ENCODE assay signal across 15 cellular contexts in genomic region chr4:108884596-108884995, GRCh38.
DNase-seq lines count a peak whose midpoint lies in the region; ATAC-seq and TF ChIP-seq lines count a peak whose summit lies in the region.
"Had no signal": no experiment of that assay in that cellular context is flagged by ENCODE, and none has a peak within 500 bp of the region (broad histone marks: within the 10 kb centered on the region; RNA-seq: fewer than 3 reads in every experiment).

No MANE protein-coding gene starts in this region.

- no peak overlapping the region for H4K8ac ChIP-seq in mesenchymal stem cell (ENCODE audit: low read length)

- no peak overlapping the region for H3K18ac ChIP-seq in mesenchymal stem cell (ENCODE audit: low read depth in 1 of 2, low read length in 2 of 2)

- H3K4me1 ChIP-seq in SK-N-SH (ENCODE audit: control insufficient read depth in 1 of 2, insufficient read depth in 2 of 2, low read depth in 1 of 2, low read length in 1 of 2) = peaks cover 0 to 54% of the 10 kb centered on the region in 2 experiments; a peak in 3 of 4 replicates
- H3K4me1 ChIP-seq in adipocyte (ENCODE audit: control insufficient read depth, insufficient read depth, low read length) = no peaks in the 10 kb centered on the region
- H3K4me1 ChIP-seq in mesenchymal stem cell (ENCODE audit: control insufficient read depth, insufficient read depth, low read depth, low read length) = no peaks in the 10 kb centered on the region
- peaks cover 37% of the 10 kb centered on the region for H3K4me1 ChIP-seq in skeletal muscle satellite cell (ENCODE audit: control insufficient read depth, insufficient read depth, low read length)
- H3K4me1 ChIP-seq: BLaER1 treated with 17β-estradiol and CSF1 and Interleukin-3, amounts not matched to agents 10 nM and 100 nM had no signal

- H3K9me3 ChIP-seq in SK-N-SH = no peaks in the 10 kb centered on the region
- no peaks in the 10 kb centered on the region for H3K9me3 ChIP-seq in adipocyte (ENCODE audit: control insufficient read depth, low read length)
- no peaks in the 10 kb centered on the region for H3K9me3 ChIP-seq in mesenchymal stem cell (ENCODE audit: control insufficient read depth, low read length)
- no peaks in the 10 kb centered on the region for H3K9me3 ChIP-seq in skeletal muscle satellite cell (replicated peaks; ENCODE audit: low read length)
- H3K9me3 ChIP-seq: BLaER1 treated with 17β-estradiol and CSF1 and Interleukin-3, amounts not matched to agents 10 nM and 100 nM had no signal

- H3K9me2 ChIP-seq in SK-N-SH = no peaks in the 10 kb centered on the region

- H3K27ac ChIP-seq in SK-N-SH (ENCODE audit: low read depth in 2 of 2, low read length in 1 of 2) (peak overlapping the region in 1 of 2 experiments; percentile 68; a peak in 2 of 4 replicates), mesenchymal stem cell (ENCODE audit: low read length, poor library complexity, severe bottlenecking) (peak overlapping the region; percentile 39)
- H3K27ac ChIP-seq: 22Rv1; BLaER1 treated with 17β-estradiol and CSF1 and Interleukin-3, amounts not matched to agents 10 nM and 100 nM had no signal

- peak overlapping the region in 1 of 2 experiments; percentile 33; a peak in 2 of 4 replicates for H3K4me3 ChIP-seq in SK-N-SH (ENCODE audit: low read depth in 2 of 2, low read length in 1 of 2)
- H3K4me3 ChIP-seq in adipocyte (ENCODE audit: low read length) = no peak overlapping the region
- H3K4me3 ChIP-seq in mesenchymal stem cell (ENCODE audit: insufficient read depth in 1 of 2, low read depth in 1 of 2, low read length in 2 of 2) = no peak overlapping the region
- peak overlapping the region; percentile 25 for H3K4me3 ChIP-seq in skeletal muscle satellite cell (ENCODE audit: low read length)
- H3K4me3 ChIP-seq: BLaER1 treated with 17β-estradiol and CSF1 and Interleukin-3, amounts not matched to agents 10 nM and 100 nM had no signal

- H3F3A ChIP-seq in SK-N-SH (replicated peaks; ENCODE audit: insufficient read depth) = peaks cover 21% of the 10 kb centered on the region

- CTCF ChIA-PET in SK-N-SH (lab: Yijun Ruan, JAX) (no interaction called here), GM10248 (lab: Yijun Ruan, JAX) (no interaction called here)

- H2AK5ac ChIP-seq in mesenchymal stem cell (ENCODE audit: low read length, severe bottlenecking) = no peak overlapping the region

- H2BK15ac ChIP-seq in mesenchymal stem cell (ENCODE audit: low read depth, poor library complexity, severe bottlenecking) = no peak overlapping the region

- POLR2A ChIA-PET in SK-N-SH (lab: Yijun Ruan, JAX) (no interaction called here), GM10248 (lab: Yijun Ruan, JAX) (no interaction called here)

- H2BK120ac ChIP-seq in mesenchymal stem cell (ENCODE audit: low read depth, low read length) = no peak overlapping the region

- no peak overlapping the region for H2BK5ac ChIP-seq in mesenchymal stem cell (ENCODE audit: low read depth, low read length, poor library complexity, severe bottlenecking)

- no peak overlapping the region for H3K23ac ChIP-seq in mesenchymal stem cell (ENCODE audit: low read length in 2 of 2)

- H3K79me1 ChIP-seq in mesenchymal stem cell (replicated peaks; ENCODE audit: low read length, poor library complexity, severe bottlenecking) = no peaks in the 10 kb centered on the region

- TF ChIP-seq CTCF in SK-N-SH (IDR thresholded peaks at IDR 0.05) (no peak), GM10248 (IDR thresholded peaks at IDR 0.05; ENCODE audit: control extremely low read depth, extremely low read depth, low read depth, missing control alignments) (no peak)

- H4K91ac ChIP-seq in mesenchymal stem cell (ENCODE audit: low read length) = no peak overlapping the region

- H3K9ac ChIP-seq in SK-N-SH (no peak overlapping the region), adipocyte (ENCODE audit: low read length) (no peak overlapping the region), mesenchymal stem cell (ENCODE audit: low read length) (no peak overlapping the region), skeletal muscle satellite cell (ENCODE audit: low read depth, low read length) (peak overlapping the region; percentile 23)
- H3K9ac ChIP-seq: BLaER1 treated with 17β-estradiol and CSF1 and Interleukin-3, amounts not matched to agents 10 nM and 100 nM had no signal

- no peak for DNase-seq in SK-N-SH
- peak; percentile 23 for DNase-seq in adipocyte (ENCODE audit: low read depth)
- DNase-seq in mesenchymal stem cell = no peak
- DNase-seq in GM10248 (ENCODE audit: extremely low spot score) = no peak
- DNase-seq in medulla oblongata (ENCODE audit: extremely low spot score) = no peak
- no peak for DNase-seq in activated T-cell treated with anti-CD3 and anti-CD28 coated beads, Interleukin-2, amount 50 U/mL, for 48 hours
- DNase-seq: NCI-H146, NCI-H226, NCI-H69, Right ventricle myocardium superior had no signal

- H3K14ac ChIP-seq in mesenchymal stem cell (ENCODE audit: low read length in 2 of 2) = no peak overlapping the region

- no peak for TF ChIP-seq EP300 in SK-N-SH (IDR thresholded peaks at IDR 0.05; ENCODE audit: borderline replicate concordance in 1 of 2, low read depth in 1 of 2, low read length in 1 of 2)

- H3K36me3 ChIP-seq in SK-N-SH (replicated peaks in 1 of 2; ENCODE audit: control insufficient read depth in 1 of 2, insufficient read depth in 2 of 2, low read length in 1 of 2) (no peaks in the 10 kb centered on the region), adipocyte (ENCODE audit: control insufficient read depth, insufficient read depth, low read length, severe bottlenecking) (no peaks in the 10 kb centered on the region), mesenchymal stem cell (ENCODE audit: control insufficient read depth in 1 of 2, insufficient read depth in 2 of 2, low read depth in 1 of 2, low read length in 2 of 2) (no peaks in the 10 kb centered on the region), skeletal muscle satellite cell (ENCODE audit: insufficient read depth, low read length) (no peaks in the 10 kb centered on the region)
- H3K36me3 ChIP-seq: BLaER1 treated with 17β-estradiol and CSF1 and Interleukin-3, amounts not matched to agents 10 nM and 100 nM had no signal

- peak overlapping the region; percentile 66 for H3K4me2 ChIP-seq in SK-N-SH
- no peak overlapping the region for H3K4me2 ChIP-seq in mesenchymal stem cell (ENCODE audit: low read length, poor library complexity, severe bottlenecking)
- peak overlapping the region; percentile 31 for H3K4me2 ChIP-seq in skeletal muscle satellite cell (ENCODE audit: low read length)
- H3K4me2 ChIP-seq: BLaER1 treated with 17β-estradiol and CSF1 and Interleukin-3, amounts not matched to agents 10 nM and 100 nM had no signal

- H2AFZ ChIP-seq in SK-N-SH (ENCODE audit: low read depth) (peak overlapping the region; percentile 64), mesenchymal stem cell (ENCODE audit: low read depth, low read length) (no peak overlapping the region)

- H2BK12ac ChIP-seq in mesenchymal stem cell (ENCODE audit: low read length in 2 of 2) = no peak overlapping the region

- no peaks in the 10 kb centered on the region for H3K27me3 ChIP-seq in SK-N-SH (ENCODE audit: insufficient read depth)
- no peaks in the 10 kb centered on the region for H3K27me3 ChIP-seq in adipocyte (replicated peaks; ENCODE audit: control insufficient read depth, insufficient read depth, low read length)
- no peaks in the 10 kb centered on the region for H3K27me3 ChIP-seq in mesenchymal stem cell (ENCODE audit: control insufficient read depth in 1 of 2, insufficient read depth in 1 of 2, low read length in 2 of 2)
- H3K27me3 ChIP-seq in skeletal muscle satellite cell (ENCODE audit: control insufficient read depth, insufficient read depth, low read length) = no peaks in the 10 kb centered on the region
- H3K27me3 ChIP-seq: BLaER1 treated with 17β-estradiol and CSF1 and Interleukin-3, amounts not matched to agents 10 nM and 100 nM had no signal

- no peak for TF ChIP-seq RAD21 in SK-N-SH (IDR thresholded peaks at IDR 0.05; ENCODE audit: low read length)

- no peak overlapping the region for H3K4ac ChIP-seq in mesenchymal stem cell (ENCODE audit: low read depth in 1 of 2, low read length in 2 of 2)

- H4K20me1 ChIP-seq in SK-N-SH (ENCODE audit: insufficient read depth) = no peaks in the 10 kb centered on the region
- H4K20me1 ChIP-seq: BLaER1 treated with 17β-estradiol and CSF1 and Interleukin-3, amounts not matched to agents 10 nM and 100 nM had no signal

- ATAC-seq in SK-N-SH treated with all-trans-retinoic acid at 6 μM for 48 hours = no peak; the same call in 2 of the 3 replicates
- ATAC-seq: Panc1 had no signal

- H3K79me2 ChIP-seq in SK-N-SH (ENCODE audit: insufficient read depth) = no peaks in the 10 kb centered on the region

TF ChIP-seq in SK-N-SH, 30 proteins besides CTCF, POLR2A, EP300 and RAD21 (continues in another document):
- TF ChIP-seq USF2 (IDR thresholded peaks at IDR 0.05; ENCODE audit: borderline replicate concordance, low read depth, low read length) (no peak), ELF1 (IDR thresholded peaks at IDR 0.05) (no peak), SMC3 (IDR thresholded peaks at IDR 0.05; ENCODE audit: low read depth, low read length) (no peak), RFX5 (IDR thresholded peaks at IDR 0.05; ENCODE audit: low read length) (no peak), TCF12 (IDR thresholded peaks at IDR 0.05) (no peak), NRF1 (IDR thresholded peaks at IDR 0.05; ENCODE audit: low read depth, low read length) (no peak)

TF ChIP-seq in SK-N-SH treated with all-trans-retinoic acid at 6 μM for 48 hours, 23 proteins besides CTCF, POLR2A, EP300 and RAD21:
- no peak for TF ChIP-seq ISL1 (CRISPR knock-in tag; IDR thresholded peaks at IDR 0.05)
- no peak for TF ChIP-seq GLIS3 (CRISPR knock-in tag; IDR thresholded peaks at IDR 0.05)
- no peak for TF ChIP-seq RARB (CRISPR knock-in tag; IDR thresholded peaks at IDR 0.05)
